ENCODE assay signal across 27 cellular contexts in the genomic region with DNA sequence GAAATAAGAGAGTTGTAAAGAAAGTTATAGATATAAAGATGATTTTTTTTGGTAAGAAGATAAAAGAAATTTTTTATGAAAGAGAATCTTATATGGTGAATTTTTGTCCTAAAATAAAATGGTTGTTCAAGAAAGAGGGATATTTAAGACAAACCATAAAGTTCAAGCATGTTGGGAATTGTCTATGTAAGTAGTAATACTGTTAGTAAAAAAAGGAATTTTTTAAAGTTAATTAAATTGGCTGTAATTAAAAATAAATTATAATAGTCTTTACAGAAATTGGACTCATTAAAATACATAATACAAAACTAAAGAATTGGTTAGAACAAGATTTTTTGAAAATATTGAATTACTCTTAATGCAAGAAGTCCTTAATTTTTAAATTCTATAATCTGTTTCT.
"Had no signal": no experiment of that assay in that cellular context is flagged by ENCODE, and none has a peak within 500 bp of the region (broad histone marks: within the 10 kb centered on the region; RNA-seq: fewer than 3 reads in every experiment).

No MANE protein-coding gene starts in this region.

- H3K4me1 ChIP-seq: breast epithelium, foreskin keratinocyte, left lung, parathyroid adenoma had no signal

- H3K9me3 ChIP-seq: breast epithelium, esophagus muscularis mucosa, left lung, psoas muscle, sigmoid colon, upper lobe of left lung had no signal

- H3K27me3 ChIP-seq: breast epithelium, esophagus muscularis mucosa, foreskin keratinocyte, left lung, sigmoid colon, upper lobe of left lung had no signal

- H3K79me2 ChIP-seq: parathyroid adenoma had no signal

- H3K27ac Mint-ChIP-seq: dendritic cell treated with granulocyte-macrophage colony-stimulating factor and Interleukin-4, amounts not matched to agents 40 ng/mL and 50 ng/mL, for 4 days; endodermal cell; naive B cell; stimulated activated memory B cell treated with anti-CD40 and anti-IgM and Interleukin-4, amounts not matched to agents 10 μg/mL and 1 μg/mL and 100 μg/mL, for 72 hours had no signal

- H3K4me3 Mint-ChIP-seq: dendritic cell treated with granulocyte-macrophage colony-stimulating factor and Interleukin-4, amounts not matched to agents 40 ng/mL and 50 ng/mL, for 4 days; endodermal cell; naive B cell; neural crest cell; stimulated activated memory B cell treated with anti-CD40 and anti-IgM and Interleukin-4, amounts not matched to agents 10 μg/mL and 1 μg/mL and 100 μg/mL, for 72 hours had no signal

- H3K36me3 Mint-ChIP-seq: naive B cell; stimulated activated memory B cell treated with anti-CD40 and anti-IgM and Interleukin-4, amounts not matched to agents 10 μg/mL and 1 μg/mL and 100 μg/mL, for 72 hours had no signal

- H3K9ac ChIP-seq: parathyroid adenoma had no signal

- H3K27ac ChIP-seq: breast epithelium, esophagus muscularis mucosa, foreskin keratinocyte, parathyroid adenoma, psoas muscle, VCaP had no signal

- ATAC-seq: activated naive CD4-positive, alpha-beta T cell treated with anti-CD3 and anti-CD28 coated beads, Interleukin-2, amount 50 U/mL, for 72 hours; activated T-cell treated with anti-CD3 and anti-CD28 coated beads, Interleukin-2, amount 50 U/mL, for 4 hours; foreskin keratinocyte; left lung; psoas muscle; stimulated activated memory B cell treated with anti-CD40 and anti-IgM and Interleukin-4, amounts not matched to agents 10 μg/mL and 1 μg/mL and 100 μg/mL, for 72 hours; stimulated activated naive CD8-positive, alpha-beta T cell treated with anti-CD3 and anti-CD28 coated beads, Interleukin-15, amount 100 ng/mL, for 72 hours had no signal

- H3K4me1 Mint-ChIP-seq: endodermal cell; naive B cell; stimulated activated memory B cell treated with anti-CD40 and anti-IgM and Interleukin-4, amounts not matched to agents 10 μg/mL and 1 μg/mL and 100 μg/mL, for 72 hours had no signal

- H3K4me3 ChIP-seq: breast epithelium, esophagus muscularis mucosa, left lung, lung, sigmoid colon had no signal

- H3K36me3 ChIP-seq: breast epithelium, esophagus muscularis mucosa, left lung, sigmoid colon, upper lobe of left lung had no signal

- H2AFZ ChIP-seq: parathyroid adenoma had no signal

- DNase-seq: activated CD4-positive, alpha-beta memory T cell treated with anti-CD3 and anti-CD28 coated beads for 36 hours; activated CD4-positive, alpha-beta T cell treated with anti-CD3 and anti-CD28 coated beads for 48 hours; activated T-cell treated with anti-CD3 and anti-CD28 coated beads, Interleukin-2, amount 50 U/mL, for 4 hours; central memory CD4-positive, alpha-beta T cell; foreskin keratinocyte; left lung; naive B cell; nucleus accumbens; psoas muscle; sigmoid colon; small intestine; stimulated activated CD4-positive, alpha-beta T cell treated with anti-CD3 and anti-CD28 coated beads, Interleukin-4, amount 100 ng/mL, for 24 hours; stimulated activated naive CD8-positive, alpha-beta T cell treated with anti-CD3 and anti-CD28 coated beads, Interleukin-15, amount 100 ng/mL, for 72 hours; substantia nigra; T-helper 1 cell; upper lobe of left lung had no signal

- H3K9me3 Mint-ChIP-seq: activated CD4-positive, alpha-beta memory T cell treated with anti-CD3 and anti-CD28 coated beads for 36 hours; activated T-cell treated with anti-CD3 and anti-CD28 coated beads, Interleukin-2, amount 50 U/mL, for 4 hours; activated T-helper 2 cell treated with anti-CD3 and anti-CD28 coated beads, Interferon-gamma antibody, Interleukin-2, Interleukin-4, amounts not matched to agents 10 μg/mL and 5 μg/mL and 100 μg/mL, durations not matched to agents 14 hours and 24 hours and 36 hours; dendritic cell treated with granulocyte-macrophage colony-stimulating factor and Interleukin-4, amounts not matched to agents 40 ng/mL and 50 ng/mL, for 4 days; stimulated activated memory B cell treated with anti-CD40 and anti-IgM and Interleukin-4, amounts not matched to agents 10 μg/mL and 1 μg/mL and 100 μg/mL, for 72 hours had no signal
